ENCODE assay signal across 8 cellular contexts in genomic region chr13:26721251-26721939, GRCh38. TPM values are rescaled to one million over a fixed set of nuclear protein-coding genes. Genes with fewer than 3 reads are reported as not detected.
DNase-seq lines count a peak whose midpoint lies in the region; ATAC-seq and TF ChIP-seq lines count a peak whose summit lies in the region.

No MANE protein-coding gene starts in this region.

- 21 to 58% (median 34%) methylated on average over 19 to 24 of the region's 24 CpGs for WGBS in spleen, 5 donors

- H3K4me3 ChIP-seq in spleen, result peak overlapping the region in 5 of 8 donors; percentile 8 to 53 (median 18)
- H3K4me3 ChIP-seq in brain microvascular endothelial cell (ENCODE audit: low read depth, low read length), result no peak overlapping the region

- TF ChIP-seq CTCF in spleen (IDR thresholded peaks at IDR 0.05 in 8 of 11, conservative IDR thresholded peaks at IDR 0.05 in 3 of 11) (no peak), brain microvascular endothelial cell (IDR thresholded peaks at IDR 0.05; ENCODE audit: low read depth, low read length, missing control alignments) (no peak)

- H3K27me3 ChIP-seq in spleen (replicated peaks in 1 of 7) (peaks cover 0 to 10% (median 0%) of the 10 kb centered on the region in 7 donors), brain microvascular endothelial cell (replicated peaks) (no peaks in the 10 kb centered on the region)

- peak; percentile 68 for ATAC-seq in GM19467 (IDR thresholded peaks at IDR 0.05; ENCODE audit: unreplicated experiment)
- ATAC-seq in GM18520 (IDR thresholded peaks at IDR 0.05; ENCODE audit: unreplicated experiment), result no peak

- H3K9me3 ChIP-seq in spleen, result no peaks in the 10 kb centered on the region

- in situ Hi-C loops in brain microvascular endothelial cell (cut with HindIII; ENCODE audit: low pct_ligation_motif_present, low sequenced_read_pairs), result no loop called here

- H3K4me1 ChIP-seq in spleen, result peaks cover 0 to 27% (median 13%) of the 10 kb centered on the region in 6 donors

- intact Hi-C loops in spleen (cut with DNase I; ENCODE audit: low total_unique reads), result no loop called here

- H3K27ac ChIP-seq in spleen, result peak overlapping the region in 4 of 8 donors; percentile 19 to 71 (median 42)
- no peak overlapping the region for H3K27ac ChIP-seq in brain microvascular endothelial cell

- TF ChIP-seq POLR2A in spleen (IDR thresholded peaks at IDR 0.05), result no peak

- H3K36me3 ChIP-seq in spleen (no peaks in the 10 kb centered on the region), brain microvascular endothelial cell (replicated peaks) (no peaks in the 10 kb centered on the region)

- DNase-seq in NOMO-1 (lab: John Stamatoyannopoulos, UW; ENCODE audit: unreplicated experiment in 2 of 2), result peak; percentile 77 to 78
- DNase-seq in activated gamma-delta T cell treated with anti-CD3 and anti-CD28 coated beads, Interleukin-2, amount 50 U/mL, for 16 hours (ENCODE audit: low read depth), result peak; percentile 19
- DNase-seq in spleen, result peak; percentile 86
- no peak for DNase-seq in HUDEP-2 (lab: John Stamatoyannopoulos, UW; ENCODE audit: unreplicated experiment in 76 of 76)
- no peak for DNase-seq in brain microvascular endothelial cell
- no peak for DNase-seq in GOT3 (lab: John Stamatoyannopoulos, UW)

RNA-seq across cellular contexts. Expression of gene GPR12, which starts 39.2 kb away (rescaled TPM):
- total RNA-seq in spleen, result under 1 TPM in 1 of 7 donors, not detected in 6; 0.16 TPM
- under 1 TPM; 0.02 to 0.06 (median 0.04) TPM for polyA plus RNA-seq in spleen

Comparison
In these comparisons a context has a peak if more than half of its experiments do, and no peak if none do; other contexts are left out.
1. DNase-seq: peak in NOMO-1 (2 of 2), activated gamma-delta T cell treated with anti-CD3 and anti-CD28 coated beads, Interleukin-2, amount 50 U/mL, for 16 hours (single experiment) and spleen (single experiment); none in HUDEP-2 (0 of 76), brain microvascular endothelial cell (single experiment) and GOT3 (single experiment).